1 cellular context compared by ENCODE assay signal in genomic region chr6:6659600-6660327, GRCh38.
TF ChIP-seq lines count a peak whose summit lies in the region.

No MANE protein-coding gene starts in this region.

TF ChIP-seq in GM12878, 131 proteins besides CTCF, POLR2A, EP300 and RAD21 (continued from another document):
- TF ChIP-seq ZBED1 (IDR thresholded peaks at IDR 0.05; ENCODE audit: borderline replicate concordance) (no peak), ZNF592 (IDR thresholded peaks at IDR 0.05) (0 out of 2 replicates have a peak, but pooled peaks have one; percentile 2), POLR2AphosphoS2 (IDR thresholded peaks at IDR 0.05; ENCODE audit: low read depth, low read length) (no peak), CUX1 (IDR thresholded peaks at IDR 0.05; ENCODE audit: insufficient replicate concordance, low read depth, low read length) (no peak), ASH2L (IDR thresholded peaks at IDR 0.05; ENCODE audit: borderline replicate concordance, low read depth) (no peak), USF2 (IDR thresholded peaks at IDR 0.05; ENCODE audit: borderline replicate concordance, low read depth, low read length) (peak; percentile 39; the same call in 1 of the 2 replicates), KLF5 (IDR thresholded peaks at IDR 0.05; ENCODE audit: partially characterized antibody) (no peak)
